In the genomic region with DNA sequence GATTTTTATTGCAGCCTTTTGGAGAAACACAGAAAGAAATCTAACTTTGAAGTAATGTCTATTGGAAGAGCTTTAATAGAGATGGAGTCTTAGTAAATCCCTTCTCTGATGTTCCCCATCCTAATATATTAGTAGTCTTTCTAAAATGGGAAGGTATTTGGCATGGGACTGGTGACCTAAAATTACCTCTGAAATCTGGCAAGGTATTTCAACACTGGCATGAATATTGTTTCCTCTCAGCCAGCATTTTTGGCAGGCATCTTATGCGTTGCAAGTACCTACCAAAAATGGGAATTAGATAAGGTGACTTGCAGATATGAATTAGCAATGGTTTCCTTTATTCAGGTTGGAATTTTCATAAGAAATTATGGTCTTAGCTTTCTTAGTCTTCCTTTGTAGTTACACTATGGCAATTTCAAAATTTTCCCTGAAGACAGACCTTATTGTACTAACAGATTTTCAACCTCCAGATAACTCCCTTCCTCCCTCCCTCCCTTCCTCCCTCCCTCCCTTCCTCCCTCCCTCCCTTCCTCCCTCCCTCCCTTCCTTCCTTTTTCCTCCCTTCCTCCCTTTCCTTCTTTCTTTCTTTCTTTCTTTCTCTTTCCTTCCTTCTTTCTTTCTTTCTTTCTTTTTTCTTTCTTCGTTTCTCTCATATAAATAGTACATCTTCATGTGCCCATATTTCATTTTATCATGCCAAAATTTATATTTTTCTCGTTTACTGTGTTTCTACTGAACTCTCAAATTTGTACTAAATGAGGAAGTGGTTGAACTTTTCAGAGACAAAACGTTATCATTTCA, we compare ENCODE assay signal across 18 cellular contexts.
DNase-seq lines count a peak whose midpoint lies in the region; ATAC-seq and TF ChIP-seq lines count a peak whose summit lies in the region.
"Had no signal": no experiment of that assay in that cellular context is flagged by ENCODE, and none has a peak within 500 bp of the region (broad histone marks: within the 10 kb centered on the region; RNA-seq: fewer than 3 reads in every experiment).

No MANE protein-coding gene starts in this region.

- in situ Hi-C loops in G401 (cut with HindIII; ENCODE audit: low sequenced_read_pairs), result no loop called here

- H3K27me3 ChIP-seq in H7 (ENCODE audit: control insufficient read depth, insufficient read depth, low read length), result no peaks in the 10 kb centered on the region
- H3K27me3 ChIP-seq: BE2C had no signal

- TF ChIP-seq CTCF in coronary artery (IDR thresholded peaks at IDR 0.05), result no peak
- TF ChIP-seq CTCF in omental fat pad (IDR thresholded peaks at IDR 0.05), result no peak

- H3K36me3 ChIP-seq in H7 (replicated peaks; ENCODE audit: control insufficient read depth, insufficient read depth, low read length), result no peaks in the 10 kb centered on the region
- H3K36me3 ChIP-seq: BE2C had no signal

- peak overlapping the region; percentile 17 to 69 for H3K27ac ChIP-seq in coronary artery

- peak; percentile 99 for DNase-seq in G401 (ENCODE audit: low spot score)
- DNase-seq in NCI-H2171 treated with DMSO at 0.1 percent for 48 hours (lab: John Stamatoyannopoulos, UW), result peak; percentile 45
- no peak for DNase-seq in coronary artery (ENCODE audit: low spot score)
- no peak for DNase-seq in omental fat pad (ENCODE audit: low spot score)
- DNase-seq in H7, result no peak
- DNase-seq in SHP77 treated with DMSO at 0.1 percent for 48 hours (lab: John Stamatoyannopoulos, UW), result no peak
- no peak for DNase-seq in KG1 (lab: John Stamatoyannopoulos, UW)
- DNase-seq: activated CD4-positive, alpha-beta T cell treated with anti-CD3 and anti-CD28 coated beads, Interleukin-2, amount 10 ng/mL, durations not matched to agents 7 days and 5 days; activated T-cell treated with anti-CD3 and anti-CD28 coated beads, Interleukin-2, amount 50 U/mL, for 48 hours; BE2C; dermis blood vessel endothelial cell; DMS53; HFFc6; mesenchymal stem cell; NCI-H510A treated with DMSO at 0.1 percent for 48 hours; occipital lobe; T-helper 17 cell had no signal

- no peak overlapping the region for H3K4me3 ChIP-seq in coronary artery
- H3K4me3 ChIP-seq in H7 (ENCODE audit: insufficient read depth, low read depth, low read length), result no peak overlapping the region

- peak; percentile 81 for ATAC-seq in omental fat pad (ENCODE audit: low FRiP score)
- no peak for ATAC-seq in activated CD4-positive, CD25-positive, alpha-beta regulatory T cell treated with anti-CD3 and anti-CD28 coated beads, Interleukin-2, amount 50 U/mL, for 24 hours
- ATAC-seq: T-helper 17 cell had no signal

Comparison
In these comparisons a context has a peak if more than half of its experiments do, and no peak if none do; other contexts are left out.
1. DNase-seq: peak in G401 (single experiment) and NCI-H2171 treated with DMSO at 0.1 percent for 48 hours (single experiment); none in coronary artery (single experiment), omental fat pad (single experiment), H7 (single experiment), SHP77 treated with DMSO at 0.1 percent for 48 hours (single experiment) and KG1 (single experiment).